12 cellular contexts compared by ENCODE assay signal in genomic region chr17:48568499-48569259, GRCh38. TPM values are rescaled to one million over a fixed set of nuclear protein-coding genes. Genes with fewer than 3 reads are reported as not detected.
DNase-seq lines count a peak whose midpoint lies in the region; ATAC-seq and TF ChIP-seq lines count a peak whose summit lies in the region.
"Had no signal": no experiment of that assay in that cellular context is flagged by ENCODE, and none has a peak within 500 bp of the region (broad histone marks: within the 10 kb centered on the region; RNA-seq: fewer than 3 reads in every experiment).

No MANE protein-coding gene starts in this region.

- H3K27me3 Mint-ChIP-seq in T-helper 1 cell treated with Interleukin-12 subunit alpha and Interleukin-12 subunit beta and Interleukin-4 antibody, amounts not matched to agents 30 μg/mL and 1 μg/mL, for 36 hours (ENCODE audit: low read depth), result peaks cover 10% of the 10 kb centered on the region
- H3K27me3 Mint-ChIP-seq in T-cell, result peaks cover 0 to 24% of the 10 kb centered on the region in 2 donors

- peaks cover 10% of the 10 kb centered on the region for H3K4me1 Mint-ChIP-seq in T-helper 1 cell treated with Interleukin-12 subunit alpha and Interleukin-12 subunit beta and Interleukin-4 antibody, amounts not matched to agents 30 μg/mL and 1 μg/mL, for 36 hours (ENCODE audit: low read depth)
- peaks cover 0 to 19% (median 12%) of the 10 kb centered on the region in 3 donors for H3K4me1 Mint-ChIP-seq in T-cell

- no peak for TF ChIP-seq CTCF in gastrocnemius medialis (IDR thresholded peaks at IDR 0.05 in 4 of 5, conservative IDR thresholded peaks at IDR 0.05 in 1 of 5)

- CTCF ChIA-PET in T-cell (lab: Charles Lee), result interaction anchor here in 1 of 2 donors (0.7 kb wide), 1 partner anchor 21 kb away, joined by 3 read pairs; no protein-coding TSS in a partner anchor

- intact Hi-C loops in gastrocnemius medialis (cut with DNase I; ENCODE audit: low total_unique reads), result no loop called here

- H3K36me3 Mint-ChIP-seq in T-helper 1 cell treated with Interleukin-12 subunit alpha and Interleukin-12 subunit beta and Interleukin-4 antibody, amounts not matched to agents 30 μg/mL and 1 μg/mL, for 36 hours (ENCODE audit: low read depth), result peaks cover 19% of the 10 kb centered on the region
- peaks cover 15% of the 10 kb centered on the region for H3K36me3 Mint-ChIP-seq in T-cell

- H3K4me3 ChIP-seq in esophagus (ENCODE audit: low read depth in 1 of 2, low read length in 2 of 2) (peak overlapping the region in 1 of 2 donors; percentile 12), gastrocnemius medialis (peak overlapping the region in 3 of 4 donors; percentile 22 to 37 (median 28))
- H3K4me3 ChIP-seq in effector memory CD4-positive, alpha-beta T cell (ENCODE audit: insufficient read depth, low read depth, low read length, poor library complexity, severe bottlenecking), result no peak overlapping the region
- H3K4me3 ChIP-seq: PC-9 had no signal

- WGBS in esophagus, 2 donors, result 24 to 31% methylated on average over 33 of the region's 33 CpGs

- no peak for DNase-seq in T-helper 1 cell
- no peak for DNase-seq in T-cell
- no peak for DNase-seq in gastrocnemius medialis
- no peak for DNase-seq in HK-2 (ENCODE audit: unreplicated experiment)
- DNase-seq in effector memory CD4-positive, alpha-beta T cell, result no peak
- DNase-seq: ACHN, hippocampal formation, PC-9, small intestine had no signal

- ATAC-seq in T-cell (replicated peaks in 1 of 4), result no peak
- ATAC-seq in gastrocnemius medialis, result no peak
- ATAC-seq in GM21367 (IDR thresholded peaks at IDR 0.05; ENCODE audit: unreplicated experiment), result no peak

- H3K27ac ChIP-seq in esophagus (ENCODE audit: low read depth in 2 of 2, low read length in 1 of 2), result peak overlapping the region; percentile 57 to 78
- peak overlapping the region in 3 of 4 donors; percentile 57 to 78 (median 70) for H3K27ac ChIP-seq in gastrocnemius medialis
- no peak overlapping the region for H3K27ac ChIP-seq in effector memory CD4-positive, alpha-beta T cell (ENCODE audit: insufficient read depth, low read length, poor library complexity, severe bottlenecking)
- H3K27ac ChIP-seq: PC-9 had no signal

- peaks cover 2 to 7% of the 10 kb centered on the region in 2 donors for H3K4me1 ChIP-seq in esophagus (ENCODE audit: control insufficient read depth in 2 of 2, insufficient read depth in 2 of 2, low read length in 1 of 2)
- peaks cover 0 to 12% of the 10 kb centered on the region in 2 donors for H3K4me1 ChIP-seq in gastrocnemius medialis
- no peaks in the 10 kb centered on the region for H3K4me1 ChIP-seq in effector memory CD4-positive, alpha-beta T cell (ENCODE audit: control insufficient read depth, insufficient read depth, low read length, poor library complexity, severe bottlenecking)

- no peak overlapping the region for H3K4me3 Mint-ChIP-seq in T-helper 1 cell treated with Interleukin-12 subunit alpha and Interleukin-12 subunit beta and Interleukin-4 antibody, amounts not matched to agents 30 μg/mL and 1 μg/mL, for 36 hours
- peak overlapping the region in 2 of 3 donors; percentile 5 to 55 for H3K4me3 Mint-ChIP-seq in T-cell

- in situ Hi-C loops in gastrocnemius medialis (cut with MboI; ENCODE audit: low sequenced_read_pairs in 4 of 4), result no loop called here

- no peaks in the 10 kb centered on the region for H3K9me3 Mint-ChIP-seq in T-helper 1 cell treated with Interleukin-12 subunit alpha and Interleukin-12 subunit beta and Interleukin-4 antibody, amounts not matched to agents 30 μg/mL and 1 μg/mL, for 36 hours
- H3K9me3 Mint-ChIP-seq in T-cell, result no peaks in the 10 kb centered on the region

- POLR2A ChIA-PET in T-cell (lab: Charles Lee), result no interaction called here

- H3K27me3 ChIP-seq in esophagus (ENCODE audit: control insufficient read depth in 1 of 2, insufficient read depth in 2 of 2, low read length in 2 of 2) (no peaks in the 10 kb centered on the region), gastrocnemius medialis (peaks cover 25 to 35% (median 29%) of the 10 kb centered on the region in 3 donors)
- H3K27me3 ChIP-seq in effector memory CD4-positive, alpha-beta T cell (replicated peaks; ENCODE audit: control insufficient read depth, insufficient read depth, low read length, poor library complexity, severe bottlenecking), result no peaks in the 10 kb centered on the region

- H3K36me3 ChIP-seq in esophagus (ENCODE audit: control insufficient read depth in 2 of 2, insufficient read depth in 2 of 2, low read length in 1 of 2), result no peaks in the 10 kb centered on the region
- H3K36me3 ChIP-seq in gastrocnemius medialis, result no peaks in the 10 kb centered on the region
- no peaks in the 10 kb centered on the region for H3K36me3 ChIP-seq in effector memory CD4-positive, alpha-beta T cell (ENCODE audit: control insufficient read depth, insufficient read depth, low read length)

- TF ChIP-seq POLR2A in gastrocnemius medialis (IDR thresholded peaks at IDR 0.05), result no peak

- H3K9me3 ChIP-seq in esophagus (ENCODE audit: control insufficient read depth in 2 of 2, insufficient read depth in 1 of 2, low read depth in 1 of 2, low read length in 1 of 2), result no peaks in the 10 kb centered on the region
- H3K9me3 ChIP-seq in gastrocnemius medialis, result no peaks in the 10 kb centered on the region
- H3K9me3 ChIP-seq in effector memory CD4-positive, alpha-beta T cell (ENCODE audit: control insufficient read depth, low read length), result no peaks in the 10 kb centered on the region

- peak overlapping the region; percentile 10 for H3K27ac Mint-ChIP-seq in T-helper 1 cell treated with Interleukin-12 subunit alpha and Interleukin-12 subunit beta and Interleukin-4 antibody, amounts not matched to agents 30 μg/mL and 1 μg/mL, for 36 hours
- H3K27ac Mint-ChIP-seq in T-cell, result no peak overlapping the region

RNA-seq across cellular contexts. Expression of gene HOXB4, which starts 9.5 kb away (rescaled TPM):
- total RNA-seq in T-cell (1 to 10 TPM; 1.4 to 3.7 (median 1.5) TPM), gastrocnemius medialis (1 to 10 TPM in 1 of 4 donors, under 1 TPM in 3; 0.18 to 1.8 (median 0.51) TPM)
- 1 to 10 TPM; 1.8 to 4.2 TPM for polyA plus RNA-seq in esophagus

RNA-seq across cellular contexts. Expression of gene HOXB3, which starts 21.4 kb away (rescaled TPM):
- total RNA-seq in T-cell (1 to 10 TPM; 3.5 to 7.7 (median 4.2) TPM), gastrocnemius medialis (1 to 10 TPM; 1.3 to 5.5 (median 2.2) TPM)
- 10 to 100 TPM in 1 of 2 donors, 1 to 10 TPM in 1; 6.3 to 12.7 TPM for polyA plus RNA-seq in esophagus

RNA-seq across cellular contexts. Expression of gene HOXB2, which starts 23.8 kb away (rescaled TPM):
- total RNA-seq in T-cell, result 10 to 100 TPM; 12.1 to 37.3 (median 25.6) TPM
- polyA plus RNA-seq in esophagus, result 10 to 100 TPM; 11.3 to 18.9 TPM
- 10 to 100 TPM in 2 of 4 donors, 1 to 10 TPM in 2; 4.1 to 22.1 (median 10.4) TPM for total RNA-seq in gastrocnemius medialis

RNA-seq across cellular contexts. Expression of gene HOXB5, which starts 24.9 kb away (rescaled TPM):
- total RNA-seq in T-cell (not detected), gastrocnemius medialis (not detected)
- polyA plus RNA-seq in esophagus, result under 1 TPM; 0.09 to 0.10 TPM

RNA-seq across cellular contexts. Expression of gene HOXB6, which starts 36.1 kb away (rescaled TPM):
- total RNA-seq in T-cell (under 1 TPM in 2 of 5 donors, not detected in 3; 0.16 to 0.33 TPM), gastrocnemius medialis (1 to 10 TPM in 2 of 4 donors, under 1 TPM in 2; 0.55 to 3.0 (median 1.3) TPM)
- under 1 TPM; 0.29 to 0.31 TPM for polyA plus RNA-seq in esophagus
